Comparison of ENCODE assay signal across 21 cellular contexts in genomic region chr16:25988882-25989281, GRCh38.
"Had no signal": no experiment of that assay in that cellular context is flagged by ENCODE, and none has a peak within 500 bp of the region (broad histone marks: within the 10 kb centered on the region; RNA-seq: fewer than 3 reads in every experiment).

No MANE protein-coding gene starts in this region.

- H3K27ac ChIP-seq: coronary artery, dorsolateral prefrontal cortex, esophagus muscularis mucosa, foreskin keratinocyte, gastroesophageal sphincter, heart left ventricle, hepatocyte, lower lobe of right lung had no signal

- H2AFZ ChIP-seq: hepatocyte had no signal

- ATAC-seq: foreskin keratinocyte, gastroesophageal sphincter, heart left ventricle, left colon, left lobe of liver, left ventricle myocardium superior, lower lobe of right lung had no signal

- H3K36me3 Mint-ChIP-seq: immature natural killer cell had no signal

- H3K4me3 Mint-ChIP-seq: immature natural killer cell had no signal

- H3K36me3 ChIP-seq: esophagus muscularis mucosa, gastroesophageal sphincter, heart left ventricle, lower lobe of right lung had no signal

- H3K4me1 Mint-ChIP-seq: immature natural killer cell had no signal

- H3K27ac Mint-ChIP-seq: immature natural killer cell had no signal

- H3K27me3 ChIP-seq: foreskin keratinocyte, heart left ventricle, hepatocyte had no signal

- H3K4me2 ChIP-seq: hepatocyte had no signal

- H3K4me1 ChIP-seq: esophagus muscularis mucosa, foreskin keratinocyte, gastroesophageal sphincter, heart left ventricle, lower lobe of right lung had no signal

- DNase-seq: dermis blood vessel endothelial cell; dorsolateral prefrontal cortex; effector CD4-positive, alpha-beta T cell; effector memory CD4-positive, alpha-beta T cell; foreskin keratinocyte; heart left ventricle; hypothalamus; immature natural killer cell; islet precursor cell; kidney; kidney glomerular epithelial cell; left colon; left ventricle myocardium superior; lower lobe of right lung; mesenchymal stem cell; midbrain had no signal

- H3K4me3 ChIP-seq: coronary artery, dorsolateral prefrontal cortex, esophagus muscularis mucosa, gastroesophageal sphincter, heart left ventricle, hepatocyte, lower lobe of right lung had no signal

- H3K79me2 ChIP-seq: hepatocyte had no signal

- H3K9me3 ChIP-seq: esophagus muscularis mucosa, gastroesophageal sphincter, heart left ventricle, lower lobe of right lung had no signal
